ENCODE assay signal across 24 cellular contexts in genomic region chr4:7530026-7530562, GRCh38.
"Had no signal": no experiment of that assay in that cellular context is flagged by ENCODE, and none has a peak within 500 bp of the region (broad histone marks: within the 10 kb centered on the region; RNA-seq: fewer than 3 reads in every experiment).

No MANE protein-coding gene starts in this region.

- H3K4me1 Mint-ChIP-seq: stimulated activated naive CD8-positive, alpha-beta T cell treated with anti-CD3 and anti-CD28 coated beads, Interleukin-15, amount 100 ng/mL, for 72 hours had no signal

- H3K27ac ChIP-seq: left lung, tibial artery had no signal

- H3K9me3 Mint-ChIP-seq: activated naive CD4-positive, alpha-beta T cell treated with anti-CD3 and anti-CD28 coated beads, Interleukin-2, amount 50 U/mL, for 72 hours; dendritic cell treated with granulocyte-macrophage colony-stimulating factor and Interleukin-4, amounts not matched to agents 40 ng/mL and 50 ng/mL, for 4 days; natural killer cell; T-helper 2 cell treated with Interferon-gamma antibody and Interleukin-4, amounts not matched to agents 5 μg/mL and 100 μg/mL, for 36 hours had no signal

- H3K27ac Mint-ChIP-seq: activated CD8-positive, alpha-beta T cell treated with anti-CD3 and anti-CD28 coated beads, Interleukin-2, amount 10 ng/mL, durations not matched to agents 7 days and 5 days; activated naive CD4-positive, alpha-beta T cell treated with anti-CD3 and anti-CD28 coated beads, Interleukin-2, amount 50 U/mL, for 72 hours; dendritic cell treated with granulocyte-macrophage colony-stimulating factor and Interleukin-4, amounts not matched to agents 40 ng/mL and 50 ng/mL, for 4 days; stimulated activated effector memory CD8-positive, alpha-beta T cell treated with anti-CD3 and anti-CD28 coated beads, Interleukin-12 subunit alpha, Interleukin-12 subunit beta, amount 100 ng/mL, for 72 hours; T-helper 2 cell treated with Interferon-gamma antibody and Interleukin-4, amounts not matched to agents 5 μg/mL and 100 μg/mL, for 36 hours had no signal

- ATAC-seq: activated CD8-positive, alpha-beta T cell treated with anti-CD3 and anti-CD28 coated beads, Interleukin-2, amount 10 ng/mL, durations not matched to agents 7 days and 5 days; activated naive CD4-positive, alpha-beta T cell treated with anti-CD3 and anti-CD28 coated beads, Interleukin-2, amount 50 U/mL, for 72 hours; left lung; natural killer cell; sciatic nerve; stimulated activated effector memory CD8-positive, alpha-beta T cell treated with anti-CD3 and anti-CD28 coated beads, Interleukin-12 subunit alpha, Interleukin-12 subunit beta, amount 100 ng/mL, for 72 hours; stimulated activated naive CD8-positive, alpha-beta T cell treated with anti-CD3 and anti-CD28 coated beads, Interleukin-15, amount 100 ng/mL, for 72 hours had no signal

- H3K4me1 ChIP-seq: left lung, tibial artery had no signal

- DNase-seq: activated CD4-positive, alpha-beta T cell treated with anti-CD3 and anti-CD28 coated beads for 1 hour; activated CD4-positive, alpha-beta T cell treated with anti-CD3 and anti-CD28 coated beads, Interleukin-2, amount 50 U/mL, for 1 hour; activated CD8-positive, alpha-beta T cell treated with anti-CD3 and anti-CD28 coated beads, Interleukin-2, amount 10 ng/mL, durations not matched to agents 7 days and 5 days; aorta; effector CD4-positive, alpha-beta T cell; erythroblast; foreskin fibroblast; kidney glomerular epithelial cell; midbrain; natural killer cell; occipital lobe; small intestine; stimulated activated CD4-positive, alpha-beta T cell treated with anti-CD3 and anti-CD28 coated beads, Interleukin-2, amount 100 ng/mL, for 24 hours; stimulated activated naive CD8-positive, alpha-beta T cell treated with anti-CD3 and anti-CD28 coated beads, Interleukin-15, amount 100 ng/mL, for 72 hours; tibial artery had no signal

- H3K36me3 Mint-ChIP-seq: activated naive CD4-positive, alpha-beta T cell treated with anti-CD3 and anti-CD28 coated beads, Interleukin-2, amount 50 U/mL, for 72 hours; brain; natural killer cell; stimulated activated effector memory CD8-positive, alpha-beta T cell treated with anti-CD3 and anti-CD28 coated beads, Interleukin-12 subunit alpha, Interleukin-12 subunit beta, amount 100 ng/mL, for 72 hours had no signal

- H3K4me3 Mint-ChIP-seq: activated CD8-positive, alpha-beta T cell treated with anti-CD3 and anti-CD28 coated beads, Interleukin-2, amount 10 ng/mL, durations not matched to agents 7 days and 5 days; brain; dendritic cell treated with granulocyte-macrophage colony-stimulating factor and Interleukin-4, amounts not matched to agents 40 ng/mL and 50 ng/mL, for 4 days; natural killer cell; stimulated activated effector memory CD8-positive, alpha-beta T cell treated with anti-CD3 and anti-CD28 coated beads, Interleukin-12 subunit alpha, Interleukin-12 subunit beta, amount 100 ng/mL, for 72 hours; stimulated activated naive CD8-positive, alpha-beta T cell treated with anti-CD3 and anti-CD28 coated beads, Interleukin-15, amount 100 ng/mL, for 72 hours; T-helper 2 cell treated with Interferon-gamma antibody and Interleukin-4, amounts not matched to agents 5 μg/mL and 100 μg/mL, for 36 hours had no signal

- H3K4me3 ChIP-seq: left lung, tibial artery had no signal

- FAIRE-seq: small intestine, TTC549, urothelium cell line had no signal

- H3K36me3 ChIP-seq: left lung, tibial artery had no signal
